In genomic region chr4:176478076-176478475, GRCh38 we compare ENCODE assay signal across 19 cellular contexts.
DNase-seq lines count a peak whose midpoint lies in the region; ATAC-seq and TF ChIP-seq lines count a peak whose summit lies in the region.
"Had no signal": no experiment of that assay in that cellular context is flagged by ENCODE, and none has a peak within 500 bp of the region (broad histone marks: within the 10 kb centered on the region; RNA-seq: fewer than 3 reads in every experiment).

No MANE protein-coding gene starts in this region.

- no peaks in the 10 kb centered on the region for H3K36me3 ChIP-seq in left ventricle myocardium inferior

- DNase-seq in left ventricle myocardium inferior (no peak), Right ventricle myocardium inferior (ENCODE audit: missing footprints) (no peak), choroid plexus epithelial cell (ENCODE audit: low read depth) (peak; percentile 21), islet precursor cell (peak; percentile 79), erythroblast (lab: John Stamatoyannopoulos, UW) (no peak)
- no peak for DNase-seq in central memory CD4-positive, alpha-beta T cell
- DNase-seq: COR-L47; DMS153; NCI-H1048; NCI-H2107; NCI-H345; NCI-H69; NK-92 treated with Interleukin-12 subunit alpha and Interleukin-12 subunit beta, amount 100 ng/mL, for 24 hours; PC-3 had no signal

- ATAC-seq in Right ventricle myocardium inferior (no peak), GM19397 (IDR thresholded peaks at IDR 0.05; ENCODE audit: unreplicated experiment) (no peak), HG02623 (IDR thresholded peaks at IDR 0.05; ENCODE audit: unreplicated experiment) (no peak)
- ATAC-seq: K562, PC-3 had no signal

- no peaks in the 10 kb centered on the region for H3K4me1 ChIP-seq in left ventricle myocardium inferior

- H3K4me3 ChIP-seq in left ventricle myocardium inferior, result no peak overlapping the region
- no peak overlapping the region for H3K4me3 ChIP-seq in choroid plexus epithelial cell (ENCODE audit: low read depth, low read length)
- H3K4me3 ChIP-seq: K562 had no signal

- intact Hi-C loops in left ventricle myocardium inferior (cut with micrococcal nuclease) (no loop called here), Right ventricle myocardium inferior (cut with DNase I) (no loop called here)

- H3K9me3 ChIP-seq in left ventricle myocardium inferior (replicated peaks), result peaks cover 26% of the 10 kb centered on the region

- no peaks in the 10 kb centered on the region for H3K27me3 ChIP-seq in left ventricle myocardium inferior (ENCODE audit: low read depth)

- peak overlapping the region; percentile 1 for H3K27ac ChIP-seq in left ventricle myocardium inferior (replicated peaks)
- H3K27ac ChIP-seq: 22Rv1, HL-60 had no signal

- TF ChIP-seq POLR2A in erythroblast (IDR thresholded peaks at IDR 0.05; ENCODE audit: low read length), result no peak

- TF ChIP-seq CTCF in left ventricle myocardium inferior (IDR thresholded peaks at IDR 0.05; ENCODE audit: borderline replicate concordance), result no peak
- no peak for TF ChIP-seq CTCF in choroid plexus epithelial cell (conservative IDR thresholded peaks at IDR 0.05; ENCODE audit: low read depth, low read length)

Comparison
In these comparisons a context has a peak if more than half of its experiments do, and no peak if none do; other contexts are left out.
1. DNase-seq: peak in choroid plexus epithelial cell (single experiment) and islet precursor cell (single experiment); none in left ventricle myocardium inferior (single experiment), Right ventricle myocardium inferior (single experiment), erythroblast (0 of 2) and central memory CD4-positive, alpha-beta T cell (single experiment).